Comparison of ENCODE assay signal across 14 cellular contexts in genomic region chr7:131190146-131190545, GRCh38.
DNase-seq lines count a peak whose midpoint lies in the region; ATAC-seq, FAIRE-seq and TF ChIP-seq lines count a peak whose summit lies in the region.
"Had no signal": no experiment of that assay in that cellular context is flagged by ENCODE, and none has a peak within 500 bp of the region (broad histone marks: within the 10 kb centered on the region; RNA-seq: fewer than 3 reads in every experiment).

No MANE protein-coding gene starts in this region.

- H3K9ac ChIP-seq in adipocyte (ENCODE audit: low read length): peak overlapping the region; percentile 78
- H3K9ac ChIP-seq: BLaER1 had no signal

- POLR2A ChIA-PET in A549 (lab: Yijun Ruan, JAX): interaction anchor here (4.2 kb wide), 1 partner anchor 80 kb away, joined by 26 read pairs; no protein-coding TSS in a partner anchor
- POLR2A ChIA-PET in RWPE1 (lab: Yijun Ruan, JAX; ENCODE audit: low non-redundant PET): no interaction called here

- H3K36me3 ChIP-seq in H7 (replicated peaks; ENCODE audit: control insufficient read depth, insufficient read depth, low read length) (no peaks in the 10 kb centered on the region), adipocyte (ENCODE audit: control insufficient read depth, insufficient read depth, low read length, severe bottlenecking) (no peaks in the 10 kb centered on the region)
- H3K36me3 ChIP-seq: BLaER1, upper lobe of left lung had no signal

- no peak overlapping the region for H3K4me3 ChIP-seq in A549
- no peak overlapping the region for H3K4me3 ChIP-seq in H7 (ENCODE audit: insufficient read depth, low read depth, low read length)
- H3K4me3 ChIP-seq in adipocyte (ENCODE audit: low read length): peak overlapping the region; percentile 17
- H3K4me3 ChIP-seq: BLaER1, upper lobe of left lung had no signal

- FAIRE-seq in A549 (lab: Jason Lieb, UNC): peak; percentile 56
- no peak for FAIRE-seq in RCC 7860 (lab: Jason Lieb, UNC)

- H3K27ac ChIP-seq in A549 (peak overlapping the region; percentile 72 to 90), RWPE1 (no peak overlapping the region)
- H3K27ac ChIP-seq: BLaER1, upper lobe of left lung, VCaP had no signal

- ATAC-seq in A549 (peak; percentile 40 to 51; a peak in 4 of 6 replicates), GM21423 (IDR thresholded peaks at IDR 0.05; ENCODE audit: unreplicated experiment) (no peak), HG02678 (IDR thresholded peaks at IDR 0.05; ENCODE audit: unreplicated experiment) (no peak)
- ATAC-seq: sciatic nerve had no signal

- no peak for TF ChIP-seq POLR2A in A549 (IDR thresholded peaks at IDR 0.05; ENCODE audit: low read length)

- TF ChIP-seq RAD21 in A549 (conservative IDR thresholded peaks at IDR 0.05 in 1 of 2, IDR thresholded peaks at IDR 0.05 in 1 of 2): peak; percentile 9 to 22; a peak in 2 of 5 replicates

- H3K4me1 ChIP-seq in A549 (peaks cover 83% of the 10 kb centered on the region), adipocyte (ENCODE audit: control insufficient read depth, insufficient read depth, low read length) (peaks cover 33% of the 10 kb centered on the region)

- TF ChIP-seq EP300 in A549 (IDR thresholded peaks at IDR 0.05): peak; percentile 35 to 44; a peak in 2 of 5 replicates

- DNase-seq in A549 (ENCODE audit: low read depth in 1 of 2, low spot score in 1 of 2): peak in 1 of 2 experiments; percentile 75
- peak; percentile 66 for DNase-seq in H7
- peak; percentile 62 for DNase-seq in adipocyte (ENCODE audit: low read depth)
- DNase-seq in iPS-NIHi7 (ENCODE audit: extremely low spot score): peak; percentile 82
- DNase-seq in RCC 7860 (ENCODE audit: low spot score): no peak
- no peak for DNase-seq in RWPE1 (ENCODE audit: low spot score)
- DNase-seq: activated naive CD4-positive, alpha-beta T cell; glutamatergic neuron; upper lobe of left lung had no signal

- TF ChIP-seq CTCF in A549 (IDR thresholded peaks at IDR 0.05) (no peak), RWPE1 (conservative IDR thresholded peaks at IDR 0.05; ENCODE audit: low read depth) (no peak)

- H3K27me3 ChIP-seq in H7 (ENCODE audit: control insufficient read depth, insufficient read depth, low read length): no peaks in the 10 kb centered on the region
- no peaks in the 10 kb centered on the region for H3K27me3 ChIP-seq in adipocyte (replicated peaks; ENCODE audit: control insufficient read depth, insufficient read depth, low read length)
- H3K27me3 ChIP-seq: BLaER1, upper lobe of left lung had no signal

- WGBS in A549 (ENCODE audit: missing lambda C conversion rate): 0% methylated on average over 2 of the region's 2 CpGs

- H3K4me2 ChIP-seq in A549: peak overlapping the region; percentile 52
- H3K4me2 ChIP-seq: BLaER1 had no signal

- H3K9me3 ChIP-seq in A549: no peaks in the 10 kb centered on the region
- peaks cover 16% of the 10 kb centered on the region for H3K9me3 ChIP-seq in adipocyte (ENCODE audit: control insufficient read depth, low read length)
- H3K9me3 ChIP-seq: BLaER1, upper lobe of left lung had no signal

- CTCF ChIA-PET in A549 (lab: Yijun Ruan, JAX) (interaction anchor here (1.4 to 2.2 kb wide), 4 partner anchors 20 to 235 kb away, joined by 4 to 7 read pairs (median 6); no protein-coding TSS in a partner anchor), RWPE1 (lab: Yijun Ruan, JAX) (interaction anchor here (0.6 kb wide), 1 partner anchor 117 kb away, joined by 3 read pairs; no protein-coding TSS in a partner anchor)

TF ChIP-seq in A549, 52 proteins besides CTCF, POLR2A, EP300 and RAD21 (continues in another document):
- TF ChIP-seq HOXA7 (CRISPR knock-in tag; IDR thresholded peaks at IDR 0.05) (no peak), TFCP2L1 (CRISPR knock-in tag; IDR thresholded peaks at IDR 0.05) (no peak), KDM1A (IDR thresholded peaks at IDR 0.05; ENCODE audit: low read depth) (no peak), HES2 (IDR thresholded peaks at IDR 0.05) (no peak), TP53 (CRISPR knock-in tag; IDR thresholded peaks at IDR 0.05) (no peak), CBX8 (IDR thresholded peaks at IDR 0.05) (no peak), USF2 (IDR thresholded peaks at IDR 0.05) (no peak), ZFP36 (IDR thresholded peaks at IDR 0.05; ENCODE audit: borderline replicate concordance, partially characterized antibody) (no peak), NR3C1 (IDR thresholded peaks at IDR 0.05) (no peak), ESRRA (IDR thresholded peaks at IDR 0.05; ENCODE audit: borderline replicate concordance, low read length) (no peak), BCL3 (IDR thresholded peaks at IDR 0.05) (no peak), SMC3 (IDR thresholded peaks at IDR 0.05) (0 out of 3 replicates have a peak, but pooled peaks have one; percentile 7), CHD4 (IDR thresholded peaks at IDR 0.05; ENCODE audit: borderline replicate concordance) (no peak), CEBPB (IDR thresholded peaks at IDR 0.05) (peak; percentile 61 to 64; a peak in 3 of 4 replicates), GATA3 (IDR thresholded peaks at IDR 0.05; ENCODE audit: borderline replicate concordance) (no peak; the same call in 1 of the 2 replicates), RCOR1 (IDR thresholded peaks at IDR 0.05; ENCODE audit: low read depth, low read length) (no peak), CBX2 (IDR thresholded peaks at IDR 0.05; ENCODE audit: borderline replicate concordance, low read depth) (no peak), RFX5 (IDR thresholded peaks at IDR 0.05) (no peak), PHF8 (IDR thresholded peaks at IDR 0.05; ENCODE audit: borderline replicate concordance, low read depth) (no peak), FOXS1 (CRISPR knock-in tag; IDR thresholded peaks at IDR 0.05) (no peak), EHF (CRISPR knock-in tag; IDR thresholded peaks at IDR 0.05) (no peak), KDM5A (IDR thresholded peaks at IDR 0.05) (no peak), REST (IDR thresholded peaks at IDR 0.05) (no peak), SREBF2 (IDR thresholded peaks at IDR 0.05) (no peak), HOXB13 (CRISPR knock-in tag; IDR thresholded peaks at IDR 0.05; ENCODE audit: low read depth) (peak; percentile 53; the same call in 1 of the 2 replicates), MYC (IDR thresholded peaks at IDR 0.05; ENCODE audit: borderline replicate concordance, low read length) (no peak), HEYL (CRISPR knock-in tag; IDR thresholded peaks at IDR 0.05) (no peak), FOSL2 (IDR thresholded peaks at IDR 0.05) (peak; percentile 37; the same call in 1 of the 2 replicates), FOSL2 (CRISPR knock-in tag; IDR thresholded peaks at IDR 0.05) (no peak), NPAS2 (CRISPR knock-in tag; IDR thresholded peaks at IDR 0.05; ENCODE audit: borderline replicate concordance) (no peak), FOSB (CRISPR knock-in tag; IDR thresholded peaks at IDR 0.05) (no peak), MAFK (IDR thresholded peaks at IDR 0.05; ENCODE audit: partially characterized antibody) (peak; percentile 28), ZSCAN20 (CRISPR knock-in tag; IDR thresholded peaks at IDR 0.05) (no peak)

Comparison
In these comparisons a context has a peak if more than half of its experiments do, and no peak if none do; other contexts are left out.
1. ATAC-seq: peak in A549 (2 of 2); none in GM21423 (single experiment) and HG02678 (single experiment).
2. DNase-seq: peak in H7 (single experiment), adipocyte (single experiment) and iPS-NIHi7 (single experiment); none in RCC 7860 (single experiment) and RWPE1 (single experiment).